In genomic region chr7:143258830-143259229, GRCh38 we compare ENCODE assay signal across 9 cellular contexts.
DNase-seq lines count a peak whose midpoint lies in the region; ATAC-seq lines count a peak whose summit lies in the region.
"Had no signal": no experiment of that assay in that cellular context is flagged by ENCODE, and none has a peak within 500 bp of the region (broad histone marks: within the 10 kb centered on the region; RNA-seq: fewer than 3 reads in every experiment).

No MANE protein-coding gene starts in this region.

- peaks cover 6% of the 10 kb centered on the region for H3K36me3 Mint-ChIP-seq in activated T-cell treated with anti-CD3 and anti-CD28 coated beads, Interleukin-2, amount 50 U/mL, for 24 hours (ENCODE audit: low read depth)
- peaks cover 3% of the 10 kb centered on the region for H3K36me3 Mint-ChIP-seq in activated naive CD8-positive, alpha-beta T cell
- no peaks in the 10 kb centered on the region for H3K36me3 Mint-ChIP-seq in stimulated activated effector memory CD8-positive, alpha-beta T cell treated with anti-CD3 and anti-CD28 coated beads, Interleukin-12 subunit alpha, Interleukin-12 subunit beta, amount 100 ng/mL, for 72 hours

- H3K27me3 Mint-ChIP-seq in activated T-cell treated with anti-CD3 and anti-CD28 coated beads, Interleukin-2, amount 50 U/mL, for 24 hours: no peaks in the 10 kb centered on the region
- no peaks in the 10 kb centered on the region for H3K27me3 Mint-ChIP-seq in activated naive CD8-positive, alpha-beta T cell

- ATAC-seq in HG03060 (IDR thresholded peaks at IDR 0.05; ENCODE audit: low read depth, unreplicated experiment) (peak; percentile 29), HG03521 (IDR thresholded peaks at IDR 0.05; ENCODE audit: unreplicated experiment) (no peak)
- ATAC-seq in stimulated activated effector memory CD8-positive, alpha-beta T cell treated with anti-CD3 and anti-CD28 coated beads, Interleukin-12 subunit alpha, Interleukin-12 subunit beta, amount 100 ng/mL, for 72 hours: peak; percentile 46

- H3K4me3 Mint-ChIP-seq in activated T-cell treated with anti-CD3 and anti-CD28 coated beads, Interleukin-2, amount 50 U/mL, for 24 hours: peak overlapping the region; percentile 32
- H3K4me3 Mint-ChIP-seq in activated naive CD8-positive, alpha-beta T cell: peak overlapping the region; percentile 65
- peak overlapping the region; percentile 39 for H3K4me3 Mint-ChIP-seq in stimulated activated effector memory CD8-positive, alpha-beta T cell treated with anti-CD3 and anti-CD28 coated beads, Interleukin-12 subunit alpha, Interleukin-12 subunit beta, amount 100 ng/mL, for 72 hours

- DNase-seq in activated T-cell treated with anti-CD3 and anti-CD28 coated beads, Interleukin-2, amount 50 U/mL, for 24 hours: no peak
- no peak for DNase-seq in activated T-cell treated with anti-CD3 and anti-CD28 coated beads, Interleukin-2, amount 50 U/mL, for 1 hour
- DNase-seq in stimulated activated effector memory CD8-positive, alpha-beta T cell treated with anti-CD3 and anti-CD28 coated beads, Interleukin-12 subunit alpha, Interleukin-12 subunit beta, amount 100 ng/mL, for 72 hours (ENCODE audit: low spot score in 2 of 2): no peak
- DNase-seq in pons (ENCODE audit: low spot score) (no peak), anterior cingulate cortex (lab: John Stamatoyannopoulos, UW) (no peak)
- DNase-seq: SHP77 had no signal

- H3K4me1 Mint-ChIP-seq in activated T-cell treated with anti-CD3 and anti-CD28 coated beads, Interleukin-2, amount 50 U/mL, for 24 hours (ENCODE audit: low read depth): peaks cover 67% of the 10 kb centered on the region
- peaks cover 67% of the 10 kb centered on the region for H3K4me1 Mint-ChIP-seq in activated naive CD8-positive, alpha-beta T cell (ENCODE audit: low read depth)
- peaks cover 41% of the 10 kb centered on the region for H3K4me1 Mint-ChIP-seq in stimulated activated effector memory CD8-positive, alpha-beta T cell treated with anti-CD3 and anti-CD28 coated beads, Interleukin-12 subunit alpha, Interleukin-12 subunit beta, amount 100 ng/mL, for 72 hours

- H3K27ac Mint-ChIP-seq in activated T-cell treated with anti-CD3 and anti-CD28 coated beads, Interleukin-2, amount 50 U/mL, for 24 hours: peak overlapping the region; percentile 86
- peak overlapping the region; percentile 84 for H3K27ac Mint-ChIP-seq in activated naive CD8-positive, alpha-beta T cell
- peak overlapping the region; percentile 53 for H3K27ac Mint-ChIP-seq in stimulated activated effector memory CD8-positive, alpha-beta T cell treated with anti-CD3 and anti-CD28 coated beads, Interleukin-12 subunit alpha, Interleukin-12 subunit beta, amount 100 ng/mL, for 72 hours

- H3K9me3 Mint-ChIP-seq in activated T-cell treated with anti-CD3 and anti-CD28 coated beads, Interleukin-2, amount 50 U/mL, for 24 hours: no peaks in the 10 kb centered on the region
- H3K9me3 Mint-ChIP-seq in activated naive CD8-positive, alpha-beta T cell (ENCODE audit: low read depth): no peaks in the 10 kb centered on the region
- peaks cover under 1% of the 10 kb centered on the region for H3K9me3 Mint-ChIP-seq in stimulated activated effector memory CD8-positive, alpha-beta T cell treated with anti-CD3 and anti-CD28 coated beads, Interleukin-12 subunit alpha, Interleukin-12 subunit beta, amount 100 ng/mL, for 72 hours
